ENCODE assay signal across 17 cellular contexts in genomic region chr2:171629113-171629512, GRCh38. TPM values are rescaled to one million over a fixed set of nuclear protein-coding genes. Genes with fewer than 3 reads are reported as not detected.
DNase-seq lines count a peak whose midpoint lies in the region; ATAC-seq, FAIRE-seq and TF ChIP-seq lines count a peak whose summit lies in the region.
"Had no signal": no experiment of that assay in that cellular context is flagged by ENCODE, and none has a peak within 500 bp of the region (broad histone marks: within the 10 kb centered on the region; RNA-seq: fewer than 3 reads in every experiment).

No MANE protein-coding gene starts in this region.

- TF ChIP-seq CTCF in IMR-90 (conservative IDR thresholded peaks at IDR 0.05; ENCODE audit: low read depth, low read length) (no peak), choroid plexus epithelial cell (conservative IDR thresholded peaks at IDR 0.05; ENCODE audit: low read depth, low read length) (no peak), suprapubic skin (IDR thresholded peaks at IDR 0.05) (no peak)

- no peak overlapping the region for H2BK15ac ChIP-seq in IMR-90 (ENCODE audit: low read depth, low read length)

- FAIRE-seq in frontal cortex (lab: Jason Lieb, UNC) = no peak
- FAIRE-seq: A549, G401.6, GM12891, GM19239, H1 had no signal

- no peak overlapping the region for H3K4me2 ChIP-seq in IMR-90 (ENCODE audit: low read depth, low read length)
- no peak overlapping the region for H3K4me2 ChIP-seq in trophoblast cell (ENCODE audit: low read length)
- H3K4me2 ChIP-seq: A549, BLaER1 had no signal

- no TSS peak for BruUV-seq in IMR-90 (replicated peaks; lab: Mats Ljungman, UMichigan)

- TF ChIP-seq EP300 in suprapubic skin (IDR thresholded peaks at IDR 0.05) = no peak

- POLR2A ChIA-PET in IMR-90 (lab: Charles Lee; ENCODE audit: unreplicated experiment) = interaction anchor here (0.5 kb wide), 1 partner anchor 548 kb away, joined by 3 read pairs; no protein-coding TSS in a partner anchor

- no peak for TF ChIP-seq RAD21 in IMR-90 (IDR thresholded peaks at IDR 0.05; ENCODE audit: low read length)

- CTCF ChIA-PET in IMR-90 (lab: Yijun Ruan, JAX) = no interaction called here

- H3K14ac ChIP-seq in IMR-90 (replicated peaks; ENCODE audit: low read depth, low read length) (no peak overlapping the region), trophoblast cell (ENCODE audit: low read length) (no peak overlapping the region)

- H3K27me3 ChIP-seq in IMR-90 (ENCODE audit: control insufficient read depth, insufficient read depth, low read length) = peaks cover 17% of the 10 kb centered on the region
- H3K27me3 ChIP-seq in trophoblast cell (ENCODE audit: insufficient read depth, low read length) = no peaks in the 10 kb centered on the region
- H3K27me3 ChIP-seq in suprapubic skin = peaks cover 6% of the 10 kb centered on the region
- H3K27me3 ChIP-seq: BLaER1 had no signal

- H3K56ac ChIP-seq in IMR-90 (ENCODE audit: extremely low read depth, insufficient read depth, low read length) = no peak overlapping the region

- no peak overlapping the region for H2BK12ac ChIP-seq in trophoblast cell (ENCODE audit: low read length)

- H4K8ac ChIP-seq in IMR-90 (ENCODE audit: low read depth in 2 of 2, low read length in 2 of 2) (no peak overlapping the region), trophoblast cell (ENCODE audit: low read depth, low read length) (no peak overlapping the region)

- H3K9me3 ChIP-seq in IMR-90 (ENCODE audit: control insufficient read depth, insufficient read depth, low read length) (peaks cover 22% of the 10 kb centered on the region), trophoblast cell (ENCODE audit: insufficient read depth, low read depth, low read length) (peaks cover 26% of the 10 kb centered on the region), suprapubic skin (peaks cover 8% of the 10 kb centered on the region)

- H3K18ac ChIP-seq in IMR-90 (ENCODE audit: low read depth, low read length) (no peak overlapping the region), trophoblast cell (ENCODE audit: low read length) (no peak overlapping the region)

- H3K79me2 ChIP-seq in trophoblast cell (ENCODE audit: control insufficient read depth, insufficient read depth, low read length, poor library complexity) = no peaks in the 10 kb centered on the region

- no peaks in the 10 kb centered on the region for H3K79me1 ChIP-seq in IMR-90 (ENCODE audit: low read depth in 1 of 2, low read length in 2 of 2)
- H3K79me1 ChIP-seq in trophoblast cell (ENCODE audit: low read length) = no peaks in the 10 kb centered on the region

- WGBS in IMR-90 (ENCODE audit: extremely low coverage in 2 of 2, insufficient read length in 1 of 2), 2 experiments = no CpG with 5 or more reads among the region's 1 CpG
- no CpG with 5 or more reads among the region's 1 CpG for WGBS in trophoblast cell (ENCODE audit: extremely low coverage, insufficient coverage, insufficient read length)
- WGBS in suprapubic skin = 42% methylated on average over 1 of the region's 1 CpG

- no peaks in the 10 kb centered on the region for H3K36me3 ChIP-seq in IMR-90 (ENCODE audit: control insufficient read depth, insufficient read depth, low read length)
- H3K36me3 ChIP-seq in trophoblast cell (ENCODE audit: control insufficient read depth in 1 of 2, insufficient read depth in 2 of 2, low read length in 2 of 2) = no peaks in the 10 kb centered on the region
- no peaks in the 10 kb centered on the region for H3K36me3 ChIP-seq in suprapubic skin

- H3K4ac ChIP-seq in IMR-90 (ENCODE audit: low read depth, low read length) = no peak overlapping the region
- H3K4ac ChIP-seq in trophoblast cell (ENCODE audit: low read depth, low read length) = no peak overlapping the region

- H3K27ac ChIP-seq in IMR-90 (ENCODE audit: insufficient read depth, low read length) (no peak overlapping the region), trophoblast cell (ENCODE audit: low read depth, low read length) (no peak overlapping the region), suprapubic skin (no peak overlapping the region)
- H3K27ac ChIP-seq: 22Rv1, A549, BLaER1 had no signal

- no peak overlapping the region for H2BK20ac ChIP-seq in IMR-90 (ENCODE audit: low read depth, low read length)

- no peak overlapping the region for H2BK120ac ChIP-seq in IMR-90 (ENCODE audit: low read depth, low read length)
- no peak overlapping the region for H2BK120ac ChIP-seq in trophoblast cell (ENCODE audit: insufficient read depth, low read length, poor library complexity)

- no peaks in the 10 kb centered on the region for H3K9me1 ChIP-seq in IMR-90 (ENCODE audit: insufficient read depth, low read length)

- dilution Hi-C loops in IMR-90 (cut with HindIII; ENCODE audit: low sequenced_read_pairs, unreplicated experiment) = no loop called here

- peak; percentile 51; the same call in 1 of the 2 replicates for ATAC-seq in IMR-90 (ENCODE audit: low read depth)
- ATAC-seq: A549 had no signal

- H2BK5ac ChIP-seq in IMR-90 (ENCODE audit: low read depth, low read length, poor library complexity, severe bottlenecking) (no peak overlapping the region), trophoblast cell (ENCODE audit: low read depth, low read length, poor library complexity) (no peak overlapping the region)

- no peak overlapping the region for H2AK9ac ChIP-seq in IMR-90 (replicated peaks; ENCODE audit: low read depth, low read length, poor library complexity)

- H3K9ac ChIP-seq in IMR-90 (ENCODE audit: low read depth, low read length) (no peak overlapping the region), trophoblast cell (ENCODE audit: low read length) (no peak overlapping the region)
- H3K9ac ChIP-seq: BLaER1 had no signal

- TF ChIP-seq POLR2A in IMR-90 (IDR thresholded peaks at IDR 0.05; ENCODE audit: low read depth, low read length) = no peak
- TF ChIP-seq POLR2A in suprapubic skin (IDR thresholded peaks at IDR 0.05) = no peak

- H2AK5ac ChIP-seq in IMR-90 (ENCODE audit: low read depth, low read length) (no peak overlapping the region), trophoblast cell (ENCODE audit: low read length) (no peak overlapping the region)

- in situ Hi-C loops in IMR-90 (cut with MboI; ENCODE audit: low sequenced_read_pairs) = no loop called here

- no peak overlapping the region for H4K5ac ChIP-seq in IMR-90 (ENCODE audit: low read depth, low read length)

- H4K12ac ChIP-seq in trophoblast cell (ENCODE audit: low read depth, low read length) = no peak overlapping the region

- intact Hi-C loops in IMR-90 (cut with micrococcal nuclease) = no loop called here

- H4K20me1 ChIP-seq in IMR-90 (ENCODE audit: insufficient read depth, low read length) = no peaks in the 10 kb centered on the region
- H4K20me1 ChIP-seq: BLaER1 had no signal

- DNase-seq in EH (ENCODE audit: low read depth) (peak; percentile 62), IMR-90 (no peak), choroid plexus epithelial cell (ENCODE audit: low read depth) (peak; percentile 5), trophoblast cell (peak; percentile 65 to 97), T-helper 9 cell (no peak), frontal cortex (ENCODE audit: low spot score in 2 of 2) (no peak), suprapubic skin (ENCODE audit: low spot score in 2 of 2) (no peak)
- DNase-seq: CD4-positive, alpha-beta memory T cell; DMS79 treated with DMSO at 0.1 percent for 48 hours; H9 had no signal

- no peak overlapping the region for H2AFZ ChIP-seq in IMR-90 (replicated peaks; ENCODE audit: low read length, poor library complexity)
- no peak overlapping the region for H2AFZ ChIP-seq in trophoblast cell (ENCODE audit: insufficient read depth, low read length, poor library complexity)

- H3K4me3 ChIP-seq in IMR-90 (ENCODE audit: insufficient read depth, low read depth, low read length) (no peak overlapping the region), choroid plexus epithelial cell (ENCODE audit: low read depth, low read length) (no peak overlapping the region), trophoblast cell (ENCODE audit: low read depth, low read length) (no peak overlapping the region), suprapubic skin (no peak overlapping the region)
- H3K4me3 ChIP-seq: A549, BLaER1 had no signal

- no peaks in the 10 kb centered on the region for H3K4me1 ChIP-seq in IMR-90 (ENCODE audit: control insufficient read depth, insufficient read depth, low read length)
- H3K4me1 ChIP-seq in trophoblast cell (ENCODE audit: control insufficient read depth in 1 of 2, insufficient read depth in 2 of 2, low read length in 2 of 2) = no peaks in the 10 kb centered on the region
- H3K4me1 ChIP-seq in suprapubic skin = no peaks in the 10 kb centered on the region
- H3K4me1 ChIP-seq: A549, BLaER1 had no signal

- H4K91ac ChIP-seq in IMR-90 (ENCODE audit: insufficient read depth, low read depth, low read length) = no peak overlapping the region
- H4K91ac ChIP-seq in trophoblast cell (ENCODE audit: low read depth, low read length) = no peak overlapping the region

- H3K23ac ChIP-seq in IMR-90 (ENCODE audit: low read depth, low read length) (no peak overlapping the region), trophoblast cell (ENCODE audit: low read length) (no peak overlapping the region)

TF ChIP-seq in IMR-90, 13 proteins besides CTCF, POLR2A, EP300 and RAD21:
- TF ChIP-seq ELK1 (IDR thresholded peaks at IDR 0.05; ENCODE audit: borderline replicate concordance, low read depth, low read length) (no peak), SMC3 (IDR thresholded peaks at IDR 0.05; ENCODE audit: low read depth, low read length) (no peak), MAFK (IDR thresholded peaks at IDR 0.05; ENCODE audit: low read depth, low read length) (no peak), RFX5 (IDR thresholded peaks at IDR 0.05; ENCODE audit: low read depth, low read length) (no peak)

RNA-seq across cellular contexts. Expression of gene DYNC1I2, which starts 58.2 kb away (rescaled TPM):
- total RNA-seq in IMR-90 (2012; rRNA removed) (114 and 140 TPM in 2 replicates), frontal cortex (280 TPM), suprapubic skin (10 to 100 TPM; 65.0 to 78.7 (median 67.9) TPM)
- 95.5 and 110 TPM in 2 replicates for polyA plus RNA-seq in IMR-90 (2012; rRNA removed)
- polyA plus RNA-seq in IMR-90 (2012; cell fraction: cytosol; rRNA removed) = 28.9 and 45.4 TPM in 2 replicates
- 9.3 and 66.4 TPM in 2 replicates for polyA plus RNA-seq in IMR-90 (2012; cell fraction: nucleus; rRNA removed; ENCODE audit: low replicate concordance)
- polyA plus RNA-seq in trophoblast cell (2013) = 134 and 148 TPM in 2 replicates

Comparison
In these comparisons a context has a peak if more than half of its experiments do, and no peak if none do; other contexts are left out.
1. DNase-seq: peak in EH (single experiment), choroid plexus epithelial cell (single experiment) and trophoblast cell (2 of 2); none in IMR-90 (single experiment), T-helper 9 cell (single experiment), frontal cortex (0 of 2) and suprapubic skin (0 of 2).